Comparison of ENCODE assay signal across 17 cellular contexts in the genomic region with DNA sequence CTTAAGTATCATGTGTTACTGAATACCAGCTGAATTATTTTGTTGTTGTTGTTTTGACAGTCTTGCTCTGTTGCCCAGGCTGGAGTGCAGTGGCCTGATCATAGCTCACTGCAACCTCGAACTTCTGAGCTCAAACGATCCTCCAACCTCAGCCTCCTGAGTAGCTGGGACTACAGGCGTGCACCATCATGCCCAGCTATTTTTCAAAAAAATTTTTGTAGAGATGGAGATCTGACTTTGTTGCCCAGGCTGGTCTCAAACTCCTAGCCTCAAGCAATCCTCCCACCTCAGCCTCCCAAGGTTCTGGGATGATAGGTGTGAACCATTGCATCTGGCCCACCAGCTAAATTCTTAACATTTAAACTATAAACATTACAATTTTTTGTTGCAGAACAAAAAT. TPM values are rescaled to one million over a fixed set of nuclear protein-coding genes. Genes with fewer than 3 reads are reported as not detected.
"Had no signal": no experiment of that assay in that cellular context is flagged by ENCODE, and none has a peak within 500 bp of the region (broad histone marks: within the 10 kb centered on the region; RNA-seq: fewer than 3 reads in every experiment).

No MANE protein-coding gene starts in this region.

RNA-seq across cellular contexts. Expression of gene UBE2L5, which starts 21.2 kb away (rescaled TPM):
- total RNA-seq: dermis blood vessel endothelial cell, endothelial cell of umbilical vein, epithelial cell of proximal tubule, left colon, left ventricle myocardium inferior, mammary epithelial cell, myocyte, natural killer cell, occipital lobe, pancreas, pulmonary artery endothelial cell, stomach, temporal lobe, thyroid gland, ureter, vagina had no signal
- polyA plus RNA-seq: endothelial cell of umbilical vein, mammary epithelial cell, neural cell, stomach had no signal
